Comparison of ENCODE assay signal across 8 cellular contexts in the genomic region with DNA sequence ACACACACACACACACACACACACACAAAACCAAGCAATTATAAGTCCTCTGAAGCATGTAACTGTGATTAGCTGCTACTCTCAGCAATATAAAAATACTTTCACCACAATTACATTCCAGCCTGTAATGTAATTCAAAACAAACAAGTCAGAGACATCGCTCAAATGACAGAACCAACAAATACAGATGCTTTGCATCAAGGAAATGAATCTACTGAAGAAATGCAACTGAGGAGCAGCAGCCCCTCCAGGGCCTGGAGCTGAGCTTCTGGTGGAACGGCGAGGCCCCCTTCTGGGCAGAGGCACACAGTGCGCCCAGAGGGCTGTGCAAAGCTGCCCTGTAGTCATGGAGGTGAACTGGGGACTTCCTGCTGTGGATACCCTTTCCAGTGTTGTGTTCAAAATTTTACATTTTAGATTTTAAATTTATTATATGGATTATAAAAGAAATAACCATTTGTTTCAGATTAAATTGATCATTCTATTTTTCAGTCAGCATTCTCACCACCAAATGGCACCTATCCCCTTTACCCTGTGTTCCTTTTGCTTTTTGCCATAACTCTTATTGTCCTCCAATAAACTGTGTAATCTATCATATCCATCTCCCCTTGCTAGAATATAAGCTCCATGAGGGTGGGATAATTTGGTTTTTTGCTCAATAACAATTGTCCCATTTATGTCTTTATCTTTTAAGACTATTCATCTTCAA. TPM values are rescaled to one million over a fixed set of nuclear protein-coding genes. Genes with fewer than 3 reads are reported as not detected.
A peak's percentile ranks its signal among the peaks of the same experiment; 100 is the strongest.
DNase-seq lines count a peak whose midpoint lies in the region; ATAC-seq and TF ChIP-seq lines count a peak whose summit lies in the region.

No MANE protein-coding gene starts in this region.

- no peak overlapping the region for H3K4me3 ChIP-seq in lung

- CTCF ChIA-PET in CD4-positive, alpha-beta T cell (lab: Charles Lee) = interaction anchor here (0.5 to 2.6 kb wide), 26 partner anchors 9 to 1283 kb away, joined by 3 to 20 read pairs (median 3); partner anchors contain the start of genes ADAT2 and PEX3
- CTCF ChIA-PET in activated CD4-positive, alpha-beta T cell treated with anti-CD3 and anti-CD28 coated beads, Interleukin-2, amount 10 ng/mL, durations not matched to agents 7 days and 5 days (lab: Charles Lee) = interaction anchor here (0.6 to 2.1 kb wide), 20 partner anchors 8 to 952 kb away, joined by 3 to 7 read pairs (median 4); no protein-coding TSS in a partner anchor

- H3K27me3 ChIP-seq in CD4-positive, alpha-beta T cell (ENCODE audit: control insufficient read depth, insufficient read depth, low read length) = no peaks in the 10 kb centered on the region
- no peaks in the 10 kb centered on the region for H3K27me3 ChIP-seq in lung (ENCODE audit: control insufficient read depth, insufficient read depth)

- POLR2A ChIA-PET in CD4-positive, alpha-beta T cell (lab: Charles Lee) = interaction anchor here (0.6 to 2.4 kb wide), 5 partner anchors 23 to 1040 kb away, joined by 3 to 6 read pairs (median 3); partner anchors contain the start of genes ADAT2 and PEX3
- POLR2A ChIA-PET in activated CD4-positive, alpha-beta T cell treated with anti-CD3 and anti-CD28 coated beads, Interleukin-2, amount 10 ng/mL, durations not matched to agents 7 days and 5 days (lab: Charles Lee) = interaction anchor here (0.7 kb wide), 1 partner anchor 84 kb away, joined by 3 read pairs; the partner anchor contains the start of gene FUCA2

- H3K4me3 Mint-ChIP-seq in CD4-positive, alpha-beta T cell = no peak overlapping the region
- H3K4me3 Mint-ChIP-seq in activated CD4-positive, alpha-beta T cell treated with anti-CD3 and anti-CD28 coated beads, Interleukin-2, amount 10 ng/mL, durations not matched to agents 7 days and 5 days = no peak overlapping the region

- peak; percentile 88 for TF ChIP-seq CTCF in CD4-positive, alpha-beta T cell (IDR thresholded peaks at IDR 0.05)
- TF ChIP-seq CTCF in lung (IDR thresholded peaks at IDR 0.05; ENCODE audit: control extremely low read depth, extremely low read depth) = peak; percentile 84

- H3K9me3 ChIP-seq in CD4-positive, alpha-beta T cell (ENCODE audit: control insufficient read depth, low read length) = no peaks in the 10 kb centered on the region
- H3K9me3 ChIP-seq in lung (ENCODE audit: control insufficient read depth in 2 of 2, insufficient read depth in 1 of 2, low read length in 1 of 2) = no peaks in the 10 kb centered on the region

- peak; percentile 59 to 79 (median 64) for DNase-seq in CD4-positive, alpha-beta T cell
- DNase-seq in GM19238 (ENCODE audit: insufficient read length, low spot score) (peak; percentile 46), NCI-H460 (ENCODE audit: extremely low read depth, low read depth) (peak; percentile 33), dermis blood vessel endothelial cell (peak; percentile 84), lung (ENCODE audit: low spot score) (peak; percentile 62)
- DNase-seq in activated CD4-positive, alpha-beta T cell treated with anti-CD3 and anti-CD28 coated beads, Interleukin-2, amount 10 ng/mL, durations not matched to agents 7 days and 5 days = peak; percentile 76
- peak; percentile 44 for DNase-seq in stimulated activated CD8-positive, alpha-beta memory T cell treated with anti-CD3 and anti-CD28 coated beads, Interleukin-12 subunit alpha, Interleukin-12 subunit beta, amount 100 ng/mL, for 4 hours (ENCODE audit: low read depth)

- no peaks in the 10 kb centered on the region for H3K27me3 Mint-ChIP-seq in CD4-positive, alpha-beta T cell
- no peaks in the 10 kb centered on the region for H3K27me3 Mint-ChIP-seq in activated CD4-positive, alpha-beta T cell treated with anti-CD3 and anti-CD28 coated beads, Interleukin-2, amount 10 ng/mL, durations not matched to agents 7 days and 5 days

- peaks cover 1 to 2% of the 10 kb centered on the region in 2 donors for H3K36me3 ChIP-seq in lung (ENCODE audit: control insufficient read depth in 2 of 2, insufficient read depth in 2 of 2, low read length in 2 of 2)

- intact Hi-C loops in CD4-positive, alpha-beta T cell (cut with DNase I, micrococcal nuclease) = loop anchor here (1.0 to 10.0 kb wide), 9 partner anchors 392 to 1280 kb away; partner anchors contain the start of genes NMBR (in 1 of the 2) and VTA1 (in 1 of the 2)

- WGBS in lung, 2 donors = 25 to 27% methylated on average over 4 of the region's 4 CpGs

- peaks cover 12% of the 10 kb centered on the region for H3K36me3 Mint-ChIP-seq in CD4-positive, alpha-beta T cell (ENCODE audit: low read depth)
- H3K36me3 Mint-ChIP-seq in activated CD4-positive, alpha-beta T cell treated with anti-CD3 and anti-CD28 coated beads, Interleukin-2, amount 10 ng/mL, durations not matched to agents 7 days and 5 days (ENCODE audit: low read depth) = peaks cover 5% of the 10 kb centered on the region

- H3K27ac Mint-ChIP-seq in CD4-positive, alpha-beta T cell = peak overlapping the region; percentile 14
- H3K27ac Mint-ChIP-seq in activated CD4-positive, alpha-beta T cell treated with anti-CD3 and anti-CD28 coated beads, Interleukin-2, amount 10 ng/mL, durations not matched to agents 7 days and 5 days = no peak overlapping the region

- H3K27ac ChIP-seq in CD4-positive, alpha-beta T cell (ENCODE audit: low read depth, low read length) = no peak overlapping the region
- H3K27ac ChIP-seq in lung (ENCODE audit: low read depth in 1 of 2, low read length in 1 of 2) = no peak overlapping the region

- H3K4me1 Mint-ChIP-seq in CD4-positive, alpha-beta T cell (ENCODE audit: low read depth) = no peaks in the 10 kb centered on the region
- H3K4me1 Mint-ChIP-seq in activated CD4-positive, alpha-beta T cell treated with anti-CD3 and anti-CD28 coated beads, Interleukin-2, amount 10 ng/mL, durations not matched to agents 7 days and 5 days = peaks cover 2% of the 10 kb centered on the region

- H3K9me3 Mint-ChIP-seq in CD4-positive, alpha-beta T cell = no peaks in the 10 kb centered on the region
- H3K9me3 Mint-ChIP-seq in activated CD4-positive, alpha-beta T cell treated with anti-CD3 and anti-CD28 coated beads, Interleukin-2, amount 10 ng/mL, durations not matched to agents 7 days and 5 days = no peaks in the 10 kb centered on the region

- H3K4me1 ChIP-seq in lung (ENCODE audit: control insufficient read depth in 2 of 2, insufficient read depth in 2 of 2, low read length in 2 of 2) = no peaks in the 10 kb centered on the region

- ATAC-seq in CD4-positive, alpha-beta T cell (ENCODE audit: poor library complexity) = peak; percentile 100
- ATAC-seq in HG03196 (IDR thresholded peaks at IDR 0.05; ENCODE audit: unreplicated experiment) (peak; percentile 99), lung (ENCODE audit: insufficient read depth, low FRiP score) (peak; percentile 96)

RNA-seq across cellular contexts. Expression of gene ADAT2, which starts 23.2 kb away (rescaled TPM):
- total RNA-seq in CD4-positive, alpha-beta T cell = 10 to 100 TPM; 14.6 to 17.4 TPM
- total RNA-seq in NCI-H460 (2014; rRNA removed; shearing (Covaris generic)) = 7.7 and 10.4 TPM in 2 replicates
- polyA plus RNA-seq in NCI-H460 (2014; cell fraction: nucleus; rRNA removed) = 21.5 and 33.3 TPM in 2 replicates
- total RNA-seq in activated CD4-positive, alpha-beta T cell treated with anti-CD3 and anti-CD28 coated beads, Interleukin-2, amount 10 ng/mL, durations not matched to agents 7 days and 5 days = 10 to 100 TPM; 19.1 to 20.2 TPM
- 3.1 and 3.8 TPM in 2 replicates for total RNA-seq in dermis blood vessel endothelial cell
- 10 to 100 TPM in 1 of 2 donors, 1 to 10 TPM in 1; 7.1 to 11.1 TPM for total RNA-seq in lung
- polyA plus RNA-seq in lung = 10 to 100 TPM in 1 of 2 donors, 1 to 10 TPM in 1; 3.9 to 10.2 TPM

RNA-seq across cellular contexts. Expression of gene PEX3, which starts 23.3 kb away (rescaled TPM):
- total RNA-seq in CD4-positive, alpha-beta T cell = 1 to 10 TPM; 7.3 to 9.7 TPM
- total RNA-seq in NCI-H460 (2014; rRNA removed; shearing (Covaris generic)) = 16.9 and 17.9 TPM in 2 replicates
- 13.5 and 15.6 TPM in 2 replicates for polyA plus RNA-seq in NCI-H460 (2014; cell fraction: nucleus; rRNA removed)
- 10 to 100 TPM; 16.9 to 20.5 TPM for total RNA-seq in activated CD4-positive, alpha-beta T cell treated with anti-CD3 and anti-CD28 coated beads, Interleukin-2, amount 10 ng/mL, durations not matched to agents 7 days and 5 days
- total RNA-seq in dermis blood vessel endothelial cell (15.1 and 23.4 TPM in 2 replicates), lung (10 to 100 TPM; 16.5 to 31.0 TPM)
- polyA plus RNA-seq in lung = 1 to 10 TPM; 7.4 to 8.4 TPM

Comparison
In these comparisons a context has a peak if more than half of its experiments do, and no peak if none do; other contexts are left out.
1. DNase-seq: peak in every context shown above with its lines; median percentile 84 in dermis blood vessel endothelial cell; 76 in activated CD4-positive, alpha-beta T cell treated with anti-CD3 and anti-CD28 coated beads, Interleukin-2, amount 10 ng/mL, durations not matched to agents 7 days and 5 days; 64 in CD4-positive, alpha-beta T cell; 62 in lung; 46 in GM19238; 44 in stimulated activated CD8-positive, alpha-beta memory T cell treated with anti-CD3 and anti-CD28 coated beads, Interleukin-12 subunit alpha, Interleukin-12 subunit beta, amount 100 ng/mL, for 4 hours; 33 in NCI-H460.